18 cellular contexts compared by ENCODE assay signal in the genomic region with DNA sequence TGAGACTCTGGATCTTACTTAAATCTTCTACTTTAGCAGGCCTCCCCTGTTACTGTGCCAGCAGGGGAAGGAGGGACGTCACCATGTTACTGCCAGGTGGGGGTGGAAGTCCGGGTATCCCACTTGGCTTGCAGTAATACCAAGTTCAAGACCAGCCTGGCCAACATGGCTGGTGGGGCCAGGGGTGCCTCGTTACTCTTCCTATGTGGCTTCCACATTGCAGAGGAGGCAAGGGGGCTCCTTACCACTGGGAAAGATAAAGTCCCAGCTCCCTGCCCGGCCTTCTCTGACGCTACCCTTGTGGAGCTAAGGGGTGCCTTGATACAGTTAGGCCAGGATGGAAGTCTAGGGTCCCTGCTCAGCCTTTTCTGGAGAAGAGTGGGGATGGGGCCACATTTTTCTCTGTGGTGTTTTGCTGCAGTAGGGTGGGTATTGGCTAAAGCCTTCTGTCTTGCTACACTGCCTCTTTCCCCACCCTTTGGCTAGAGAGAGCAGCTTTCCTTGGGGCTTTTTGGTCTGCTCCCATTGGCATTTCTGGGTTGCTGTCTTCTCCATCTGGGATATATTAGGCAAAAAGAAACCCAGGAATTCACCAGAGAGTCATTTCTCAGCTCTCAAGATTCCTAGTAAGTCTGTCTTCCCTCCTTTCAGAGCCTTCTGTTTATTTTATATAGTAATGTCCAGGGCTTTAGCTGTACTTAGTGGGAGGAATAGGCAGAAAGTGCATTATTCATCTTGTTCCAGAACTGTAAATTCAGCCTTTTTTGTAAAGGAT. TPM values are rescaled to one million over a fixed set of nuclear protein-coding genes. Genes with fewer than 3 reads are reported as not detected.
"Had no signal": no experiment of that assay in that cellular context is flagged by ENCODE, and none has a peak within 500 bp of the region (broad histone marks: within the 10 kb centered on the region; RNA-seq: fewer than 3 reads in every experiment).

No MANE protein-coding gene starts in this region.

- H3K4me3 Mint-ChIP-seq: activated CD8-positive, alpha-beta T cell treated with anti-CD3 and anti-CD28 coated beads, Interleukin-2, amount 10 ng/mL, durations not matched to agents 7 days and 5 days; activated naive CD4-positive, alpha-beta T cell treated with anti-CD3 and anti-CD28 coated beads for 36 hours; brain; central memory CD8-positive, alpha-beta T cell; endodermal cell; neural progenitor cell; stimulated activated naive CD8-positive, alpha-beta T cell treated with anti-CD3 and anti-CD28 coated beads, Interleukin-15, Interleukin-2, amounts not matched to agents 100 ng/mL and 50 ng/mL, for 24 hours; T-helper 1 cell treated with Interleukin-12 subunit alpha and Interleukin-12 subunit beta and Interleukin-4 antibody, amounts not matched to agents 30 μg/mL and 1 μg/mL, for 36 hours had no signal

- H3K4me1 Mint-ChIP-seq: brain; central memory CD8-positive, alpha-beta T cell; neural progenitor cell had no signal

- DNase-seq: activated CD4-positive, alpha-beta T cell treated with anti-CD3 and anti-CD28 coated beads for 4 hours; activated CD8-positive, alpha-beta T cell treated with anti-CD3 and anti-CD28 coated beads, Interleukin-2, amount 10 ng/mL, durations not matched to agents 7 days and 5 days; activated naive CD4-positive, alpha-beta T cell treated with anti-CD3 and anti-CD28 coated beads for 36 hours; dermis blood vessel endothelial cell; endodermal cell; foreskin melanocyte; heart left ventricle; islet precursor cell; left lung; mesendoderm; pancreas; stimulated activated CD4-positive, alpha-beta T cell treated with anti-CD3 and anti-CD28 coated beads, Interleukin-4, amount 100 ng/mL, for 1 hour; stimulated activated CD8-positive, alpha-beta memory T cell treated with anti-CD3 and anti-CD28 coated beads, Interleukin-4, amount 100 ng/mL, for 48 hours had no signal

- H3K27ac ChIP-seq: heart left ventricle, left lung, neural progenitor cell, pancreas had no signal

- H2AFZ ChIP-seq: neural progenitor cell had no signal

- H3K27ac Mint-ChIP-seq: activated CD8-positive, alpha-beta T cell treated with anti-CD3 and anti-CD28 coated beads, Interleukin-2, amount 10 ng/mL, durations not matched to agents 7 days and 5 days; activated naive CD4-positive, alpha-beta T cell treated with anti-CD3 and anti-CD28 coated beads for 36 hours; brain; endodermal cell; neural progenitor cell; stimulated activated naive CD8-positive, alpha-beta T cell treated with anti-CD3 and anti-CD28 coated beads, Interleukin-15, Interleukin-2, amounts not matched to agents 100 ng/mL and 50 ng/mL, for 24 hours had no signal

- H3K27me3 Mint-ChIP-seq: brain; central memory CD8-positive, alpha-beta T cell; stimulated activated naive CD8-positive, alpha-beta T cell treated with anti-CD3 and anti-CD28 coated beads, Interleukin-15, Interleukin-2, amounts not matched to agents 100 ng/mL and 50 ng/mL, for 24 hours had no signal

- H3K4me1 ChIP-seq: heart left ventricle, left lung, neural progenitor cell, pancreas had no signal

- H3K9ac ChIP-seq: neural progenitor cell had no signal

- H3K9me3 ChIP-seq: pancreas had no signal

- H3K27me3 ChIP-seq: heart left ventricle, left lung, neural progenitor cell, pancreas had no signal

- H3K4me2 ChIP-seq: neural progenitor cell had no signal

- ATAC-seq: activated CD8-positive, alpha-beta T cell treated with anti-CD3 and anti-CD28 coated beads, Interleukin-2, amount 10 ng/mL, durations not matched to agents 7 days and 5 days; heart left ventricle; left lung; pancreas had no signal

- H3K4me3 ChIP-seq: heart left ventricle, left lung, neural progenitor cell, pancreas had no signal

- H3K9me3 Mint-ChIP-seq: central memory CD8-positive, alpha-beta T cell; stimulated activated naive CD8-positive, alpha-beta T cell treated with anti-CD3 and anti-CD28 coated beads, Interleukin-15, Interleukin-2, amounts not matched to agents 100 ng/mL and 50 ng/mL, for 24 hours had no signal

RNA-seq across cellular contexts. Expression of a gene that starts 42.0 kb away (rescaled TPM):
- total RNA-seq: dermis blood vessel endothelial cell, heart left ventricle had no signal
- polyA plus RNA-seq: heart left ventricle had no signal
